In the genomic region with DNA sequence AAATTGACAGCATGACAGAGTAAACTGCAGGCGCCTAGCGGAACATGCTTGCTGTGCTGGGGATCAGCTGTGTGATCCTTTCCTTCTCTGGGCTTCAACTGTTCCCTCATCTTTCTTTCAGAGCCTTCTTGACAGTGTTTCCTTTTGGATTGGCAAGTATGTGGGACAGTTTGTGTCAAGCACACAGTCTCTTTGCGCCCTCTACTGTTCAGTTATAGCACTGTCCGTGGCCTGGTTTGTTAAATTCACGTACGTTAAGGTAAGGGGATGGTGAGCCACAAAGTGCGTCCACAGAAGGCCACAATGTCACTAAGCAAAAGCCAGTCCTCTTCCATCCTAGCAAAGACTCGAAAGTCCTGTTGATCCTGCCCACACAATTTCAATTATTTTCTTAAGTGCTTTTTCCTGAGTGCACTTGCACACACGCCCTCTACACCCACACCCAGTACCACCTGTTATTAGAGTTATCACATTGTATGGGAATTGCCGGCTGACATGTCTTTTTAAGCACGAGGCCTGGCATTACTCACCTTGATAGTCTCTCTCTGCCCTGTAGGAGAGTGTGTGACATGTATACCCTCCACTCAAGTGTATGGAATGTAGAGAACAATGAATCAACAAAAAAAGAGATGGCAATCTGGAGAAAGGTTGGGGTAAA, we compare ENCODE assay signal across 1 cellular context.
TF ChIP-seq lines count a peak whose summit lies in the region.

No MANE protein-coding gene starts in this region.

TF ChIP-seq in WTC11, 78 proteins besides CTCF, POLR2A, EP300 and RAD21 (continued from another document):
- TF ChIP-seq ZSCAN18 (CRISPR knock-in tag; IDR thresholded peaks at IDR 0.05) (no peak), TEAD1 (CRISPR knock-in tag; IDR thresholded peaks at IDR 0.05) (no peak), ZNF121 (CRISPR knock-in tag; IDR thresholded peaks at IDR 0.05) (no peak), MAX (CRISPR knock-in tag; IDR thresholded peaks at IDR 0.05) (no peak), EMX1 (CRISPR knock-in tag; IDR thresholded peaks at IDR 0.05) (no peak), ATF3 (CRISPR knock-in tag; conservative IDR thresholded peaks at IDR 0.05) (no peak), ZNF671 (CRISPR knock-in tag; IDR thresholded peaks at IDR 0.05) (no peak), TCF7 (CRISPR knock-in tag; IDR thresholded peaks at IDR 0.05; ENCODE audit: low read depth) (no peak), SOX15 (CRISPR knock-in tag; IDR thresholded peaks at IDR 0.05) (no peak), CREB1 (CRISPR knock-in tag; IDR thresholded peaks at IDR 0.05) (no peak)
- TF ChIP-seq, protein P1, sequence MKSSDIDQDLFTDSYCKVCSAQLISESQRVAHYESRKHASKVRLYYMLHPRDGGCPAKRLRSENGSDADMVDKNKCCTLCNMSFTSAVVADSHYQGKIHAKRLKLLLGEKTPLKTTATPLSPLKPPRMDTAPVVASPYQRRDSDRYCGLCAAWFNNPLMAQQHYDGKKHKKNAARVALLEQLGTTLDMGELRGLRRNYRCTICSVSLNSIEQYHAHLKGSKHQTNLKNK (CRISPR knock-in tag; IDR thresholded peaks at IDR 0.05), result no peak
- TF ChIP-seq, protein P2, sequence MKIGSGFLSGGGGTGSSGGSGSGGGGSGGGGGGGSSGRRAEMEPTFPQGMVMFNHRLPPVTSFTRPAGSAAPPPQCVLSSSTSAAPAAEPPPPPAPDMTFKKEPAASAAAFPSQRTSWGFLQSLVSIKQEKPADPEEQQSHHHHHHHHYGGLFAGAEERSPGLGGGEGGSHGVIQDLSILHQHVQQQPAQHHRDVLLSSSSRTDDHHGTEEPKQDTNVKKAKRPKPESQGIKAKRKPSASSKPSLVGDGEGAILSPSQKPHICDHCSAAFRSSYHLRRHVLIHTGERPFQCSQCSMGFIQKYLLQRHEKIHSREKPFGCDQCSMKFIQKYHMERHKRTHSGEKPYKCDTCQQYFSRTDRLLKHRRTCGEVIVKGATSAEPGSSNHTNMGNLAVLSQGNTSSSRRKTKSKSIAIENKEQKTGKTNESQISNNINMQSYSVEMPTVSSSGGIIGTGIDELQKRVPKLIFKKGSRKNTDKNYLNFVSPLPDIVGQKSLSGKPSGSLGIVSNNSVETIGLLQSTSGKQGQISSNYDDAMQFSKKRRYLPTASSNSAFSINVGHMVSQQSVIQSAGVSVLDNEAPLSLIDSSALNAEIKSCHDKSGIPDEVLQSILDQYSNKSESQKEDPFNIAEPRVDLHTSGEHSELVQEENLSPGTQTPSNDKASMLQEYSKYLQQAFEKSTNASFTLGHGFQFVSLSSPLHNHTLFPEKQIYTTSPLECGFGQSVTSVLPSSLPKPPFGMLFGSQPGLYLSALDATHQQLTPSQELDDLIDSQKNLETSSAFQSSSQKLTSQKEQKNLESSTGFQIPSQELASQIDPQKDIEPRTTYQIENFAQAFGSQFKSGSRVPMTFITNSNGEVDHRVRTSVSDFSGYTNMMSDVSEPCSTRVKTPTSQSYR (CRISPR knock-in tag; IDR thresholded peaks at IDR 0.05), result no peak
TF ChIP-seq in WTC11: peak in this region for 0.
